In genomic region chr12:127294651-127295205, GRCh38 we compare ENCODE assay signal across 21 cellular contexts.
"Had no signal": no experiment of that assay in that cellular context is flagged by ENCODE, and none has a peak within 500 bp of the region (broad histone marks: within the 10 kb centered on the region; RNA-seq: fewer than 3 reads in every experiment).

No MANE protein-coding gene starts in this region.

- H3K4me3 ChIP-seq: left lung, right lobe of liver, testis had no signal

- H3K27me3 Mint-ChIP-seq: activated CD4-positive, alpha-beta T cell treated with anti-CD3 and anti-CD28 coated beads, Interleukin-2, amount 10 ng/mL, durations not matched to agents 24 days and 14 days; activated naive CD4-positive, alpha-beta T cell treated with anti-CD3 and anti-CD28 coated beads, Interleukin-2, amount 10 ng/mL, durations not matched to agents 7 days and 5 days; stimulated activated memory B cell treated with anti-CD40 and anti-IgM and Interleukin-4, amounts not matched to agents 10 μg/mL and 1 μg/mL and 100 μg/mL, for 72 hours had no signal

- H3K27ac Mint-ChIP-seq: activated CD4-positive, alpha-beta T cell treated with anti-CD3 and anti-CD28 coated beads, Interleukin-2, amount 10 ng/mL, durations not matched to agents 24 days and 14 days; activated CD8-positive, alpha-beta T cell treated with anti-CD3 and anti-CD28 coated beads, Interleukin-2, amount 10 ng/mL, durations not matched to agents 7 days and 5 days; activated naive CD4-positive, alpha-beta T cell treated with anti-CD3 and anti-CD28 coated beads, Interleukin-2, amount 10 ng/mL, durations not matched to agents 7 days and 5 days; stimulated activated memory B cell treated with anti-CD40 and anti-IgM and Interleukin-4, amounts not matched to agents 10 μg/mL and 1 μg/mL and 100 μg/mL, for 72 hours; type B pancreatic cell had no signal

- DNase-seq: activated CD4-positive, alpha-beta T cell treated with anti-CD3 and anti-CD28 coated beads, Interleukin-2, amount 10 ng/mL, durations not matched to agents 24 days and 14 days; activated CD4-positive, CD25-positive, alpha-beta regulatory T cell; activated CD8-positive, alpha-beta memory T cell treated with anti-CD3 and anti-CD28 coated beads, Interleukin-2, amount 50 U/mL, for 4 hours; activated CD8-positive, alpha-beta T cell treated with anti-CD3 and anti-CD28 coated beads, Interleukin-2, amount 10 ng/mL, durations not matched to agents 7 days and 5 days; activated effector memory CD4-positive, alpha-beta T cell treated with Interleukin-2 at 50 U/mL for 16 hours; activated naive CD4-positive, alpha-beta T cell treated with anti-CD3 and anti-CD28 coated beads, Interleukin-2, amount 10 ng/mL, durations not matched to agents 7 days and 5 days; activated T-cell treated with anti-CD3 and anti-CD28 coated beads, Interleukin-2, amount 50 U/mL, for 48 hours; aorta; foreskin melanocyte; head of caudate nucleus; kidney; left lung; mammary epithelial cell; right lobe of liver; stimulated activated CD4-positive, alpha-beta T cell treated with anti-CD3 and anti-CD28 coated beads, Interleukin-4, amount 100 ng/mL, for 4 hours; T-helper 1 cell; T-helper 9 cell; testis had no signal

- H3K4me1 ChIP-seq: left lung, right lobe of liver, testis had no signal

- ATAC-seq: activated CD8-positive, alpha-beta T cell treated with anti-CD3 and anti-CD28 coated beads, Interleukin-2, amount 10 ng/mL, durations not matched to agents 7 days and 5 days; left lung; SK-N-SH treated with all-trans-retinoic acid at 6 μM for 48 hours; stimulated activated memory B cell treated with anti-CD40 and anti-IgM and Interleukin-4, amounts not matched to agents 10 μg/mL and 1 μg/mL and 100 μg/mL, for 72 hours had no signal

- H3K9me3 ChIP-seq: left lung, right lobe of liver, testis had no signal

- H3K4me3 Mint-ChIP-seq: activated CD4-positive, alpha-beta T cell treated with anti-CD3 and anti-CD28 coated beads, Interleukin-2, amount 10 ng/mL, durations not matched to agents 24 days and 14 days; activated CD8-positive, alpha-beta T cell treated with anti-CD3 and anti-CD28 coated beads, Interleukin-2, amount 10 ng/mL, durations not matched to agents 7 days and 5 days; activated naive CD4-positive, alpha-beta T cell treated with anti-CD3 and anti-CD28 coated beads, Interleukin-2, amount 10 ng/mL, durations not matched to agents 7 days and 5 days; stimulated activated memory B cell treated with anti-CD40 and anti-IgM and Interleukin-4, amounts not matched to agents 10 μg/mL and 1 μg/mL and 100 μg/mL, for 72 hours; type B pancreatic cell had no signal

- H3K36me3 ChIP-seq: left lung, right lobe of liver had no signal

- H3K4me1 Mint-ChIP-seq: activated CD4-positive, alpha-beta T cell treated with anti-CD3 and anti-CD28 coated beads, Interleukin-2, amount 10 ng/mL, durations not matched to agents 24 days and 14 days; activated naive CD4-positive, alpha-beta T cell treated with anti-CD3 and anti-CD28 coated beads, Interleukin-2, amount 10 ng/mL, durations not matched to agents 7 days and 5 days; stimulated activated memory B cell treated with anti-CD40 and anti-IgM and Interleukin-4, amounts not matched to agents 10 μg/mL and 1 μg/mL and 100 μg/mL, for 72 hours had no signal

- H3K9me3 Mint-ChIP-seq: activated CD4-positive, alpha-beta T cell treated with anti-CD3 and anti-CD28 coated beads, Interleukin-2, amount 10 ng/mL, durations not matched to agents 24 days and 14 days; activated naive CD4-positive, alpha-beta T cell treated with anti-CD3 and anti-CD28 coated beads, Interleukin-2, amount 10 ng/mL, durations not matched to agents 7 days and 5 days; type B pancreatic cell had no signal

- H3K27ac ChIP-seq: left lung, right lobe of liver, testis had no signal

- H3K27me3 ChIP-seq: left lung, right lobe of liver, testis had no signal

- H3K36me3 Mint-ChIP-seq: activated naive CD4-positive, alpha-beta T cell treated with anti-CD3 and anti-CD28 coated beads, Interleukin-2, amount 10 ng/mL, durations not matched to agents 7 days and 5 days; stimulated activated memory B cell treated with anti-CD40 and anti-IgM and Interleukin-4, amounts not matched to agents 10 μg/mL and 1 μg/mL and 100 μg/mL, for 72 hours; type B pancreatic cell had no signal
